Comparison of ENCODE assay signal across 6 cellular contexts in the genomic region with DNA sequence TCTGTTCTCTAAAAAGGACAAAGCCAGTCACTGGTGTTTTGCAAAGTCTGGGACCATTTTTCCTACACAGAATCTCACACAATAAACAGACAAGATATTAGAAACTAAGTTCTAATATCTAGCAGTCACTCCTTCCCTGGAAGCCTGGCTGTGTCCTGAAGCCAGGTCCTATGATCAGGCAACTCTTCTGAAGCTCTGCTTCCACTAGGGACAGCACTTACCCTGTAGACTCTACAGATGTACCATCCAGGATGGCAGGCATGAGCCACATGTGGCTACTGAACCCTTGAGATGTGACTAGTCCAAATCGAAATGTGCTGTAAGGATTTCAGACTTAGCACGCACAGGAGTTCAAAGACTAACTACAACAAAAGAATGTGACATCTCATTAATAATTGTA.
DNase-seq lines count a peak whose midpoint lies in the region; ATAC-seq, FAIRE-seq and TF ChIP-seq lines count a peak whose summit lies in the region.
"Not testable (repeated sequence)": the region's sequence is repeated elsewhere in the genome, so short reads cannot be mapped to it uniquely, and the experiment has no call there.

No MANE protein-coding gene starts in this region.

- not testable (repeated sequence) for TF ChIP-seq EP300 in K562 (IDR thresholded peaks at IDR 0.05; ENCODE audit: low read length)

- not testable (repeated sequence) for H3K9me1 ChIP-seq in K562 (ENCODE audit: control insufficient read depth, insufficient read depth, low read length)

- H3K9ac ChIP-seq in PC-3 (ENCODE audit: low read length); K562 (ENCODE audit: insufficient read depth in 1 of 2, low read depth in 2 of 2, low read length in 2 of 2): not testable (repeated sequence)

- CTCF ChIA-PET in PC-3 (lab: Charles Lee); K562 (lab: Yijun Ruan, JAX; ENCODE audit: low intra/inter-chr PET ratio): not testable (repeated sequence)

- not testable (repeated sequence) for TF ChIP-seq CTCF in PC-3 (conservative IDR thresholded peaks at IDR 0.05; ENCODE audit: low read depth, low read length); K562 (IDR thresholded peaks at IDR 0.05 in 2 of 3, conservative IDR thresholded peaks at IDR 0.05 in 1 of 3; ENCODE audit: insufficient read depth in 2 of 3, low read depth in 1 of 3, low read length in 3 of 3); heart left ventricle (IDR thresholded peaks at IDR 0.05); mucosa of descending colon (IDR thresholded peaks at IDR 0.05); gastrocnemius medialis (IDR thresholded peaks at IDR 0.05 in 4 of 5, conservative IDR thresholded peaks at IDR 0.05 in 1 of 5)

- ATAC-seq in PC-3: 0 out of 2 replicates have a peak, but pooled peaks have one; percentile 30
- ATAC-seq in K562: peak; percentile 59
- ATAC-seq in heart left ventricle: peak; percentile 52 to 70 (median 56)
- ATAC-seq in right cardiac atrium: peak; percentile 54 to 75
- ATAC-seq in mucosa of descending colon: peak; percentile 38
- ATAC-seq in gastrocnemius medialis: peak; percentile 72 to 73

- TF ChIP-seq RAD21 in K562 (CRISPR knock-in tag; conservative IDR thresholded peaks at IDR 0.05 in 1 of 2, IDR thresholded peaks at IDR 0.05 in 1 of 2): not testable (repeated sequence)

- intact Hi-C loops in PC-3 (cut with micrococcal nuclease); K562 (cut with micrococcal nuclease); heart left ventricle (cut with DNase I); right cardiac atrium (cut with DNase I); mucosa of descending colon (cut with DNase I, micrococcal nuclease); gastrocnemius medialis (cut with DNase I; ENCODE audit: low total_unique reads): not testable (repeated sequence)

- in situ Hi-C loops in K562 (cut with MboI); gastrocnemius medialis (cut with MboI; ENCODE audit: low sequenced_read_pairs in 4 of 4): not testable (repeated sequence)

- H4K20me1 ChIP-seq in PC-3 (ENCODE audit: low read length); K562 (replicated peaks; ENCODE audit: control insufficient read depth, insufficient read depth, low read length): not testable (repeated sequence)

- not testable (repeated sequence) for H3K4me3 ChIP-seq in PC-3 (ENCODE audit: low read length); K562; heart left ventricle; right cardiac atrium (ENCODE audit: low read length); mucosa of descending colon; gastrocnemius medialis

- not testable (repeated sequence) for H2AFZ ChIP-seq in PC-3 (ENCODE audit: low read length); K562 (ENCODE audit: low read depth, low read length)

- not testable (repeated sequence) for H3K4me2 ChIP-seq in PC-3 (ENCODE audit: low read length); K562 (ENCODE audit: insufficient read depth, low read length)

- BruUV-seq in PC-3 (replicated peaks; lab: Mats Ljungman, UMichigan); K562 (replicated peaks; lab: Mats Ljungman, UMichigan): not testable (repeated sequence)

- not testable (repeated sequence) for H3K27me3 ChIP-seq in PC-3 (ENCODE audit: low read length); K562 (ENCODE audit: control insufficient read depth in 2 of 2, insufficient read depth in 2 of 2, low read length in 2 of 2); heart left ventricle; right cardiac atrium (ENCODE audit: control insufficient read depth, insufficient read depth); gastrocnemius medialis

- not testable (repeated sequence) for H3K79me2 ChIP-seq in PC-3 (ENCODE audit: low read length); K562 (ENCODE audit: control insufficient read depth, insufficient read depth, low read length)

- DNase-seq in PC-3; K562 (ENCODE audit: extremely low read depth in 1 of 4, low spot score in 3 of 4); heart left ventricle; right cardiac atrium; mucosa of descending colon; gastrocnemius medialis: not testable (repeated sequence)

- H3K27ac ChIP-seq in PC-3 (ENCODE audit: low read length); K562 (ENCODE audit: extremely low read depth, low read depth, low read length); heart left ventricle; right cardiac atrium (ENCODE audit: low read length); gastrocnemius medialis: not testable (repeated sequence)

- H3F3A ChIP-seq in PC-3 (ENCODE audit: low read length, unreplicated experiment): not testable (repeated sequence)

- H3K9me3 ChIP-seq in PC-3 (ENCODE audit: low read length); K562 (replicated peaks; ENCODE audit: control insufficient read depth, insufficient read depth, low read depth, low read length); heart left ventricle; right cardiac atrium (ENCODE audit: control insufficient read depth, low read length); mucosa of descending colon; gastrocnemius medialis: not testable (repeated sequence)

- not testable (repeated sequence) for H3K36me3 ChIP-seq in PC-3 (ENCODE audit: low read depth, low read length); K562 (ENCODE audit: control insufficient read depth, insufficient read depth, low read length); heart left ventricle; mucosa of descending colon (ENCODE audit: low read depth); gastrocnemius medialis

- WGBS in K562 (ENCODE audit: insufficient coverage, low coverage, missing lambda C conversion rate): no CpG with 5 or more reads among the region's 2 CpGs
- no CpG with 5 or more reads among the region's 2 CpGs for WGBS in heart left ventricle, 4 donors
- no CpG with 5 or more reads among the region's 2 CpGs for WGBS in right cardiac atrium

- H3K4me1 ChIP-seq in PC-3 (ENCODE audit: insufficient read depth, low read length); K562 (replicated peaks in 1 of 2; ENCODE audit: control insufficient read depth in 2 of 2, insufficient read depth in 2 of 2, low read length in 2 of 2); heart left ventricle; right cardiac atrium (ENCODE audit: control insufficient read depth, insufficient read depth, low read length); mucosa of descending colon (ENCODE audit: low read depth); gastrocnemius medialis: not testable (repeated sequence)

- not testable (repeated sequence) for FAIRE-seq in K562 (lab: Jason Lieb, UNC)

- TF ChIP-seq POLR2A in K562 (conservative IDR thresholded peaks at IDR 0.05); heart left ventricle (IDR thresholded peaks at IDR 0.05); gastrocnemius medialis (IDR thresholded peaks at IDR 0.05): not testable (repeated sequence)

- POLR2A ChIA-PET in PC-3 (lab: Charles Lee; ENCODE audit: unreplicated experiment); K562 (lab: Yijun Ruan, JAX): not testable (repeated sequence)

- not testable (repeated sequence) for H3K9me2 ChIP-seq in PC-3 (replicated peaks; ENCODE audit: low read length)
